8 cellular contexts compared by ENCODE assay signal in genomic region chr2:183038341-183039300, GRCh38. TPM values are rescaled to one million over a fixed set of nuclear protein-coding genes. Genes with fewer than 3 reads are reported as not detected.
DNase-seq lines count a peak whose midpoint lies in the region; ATAC-seq, FAIRE-seq and TF ChIP-seq lines count a peak whose summit lies in the region.

A gene with protein sequence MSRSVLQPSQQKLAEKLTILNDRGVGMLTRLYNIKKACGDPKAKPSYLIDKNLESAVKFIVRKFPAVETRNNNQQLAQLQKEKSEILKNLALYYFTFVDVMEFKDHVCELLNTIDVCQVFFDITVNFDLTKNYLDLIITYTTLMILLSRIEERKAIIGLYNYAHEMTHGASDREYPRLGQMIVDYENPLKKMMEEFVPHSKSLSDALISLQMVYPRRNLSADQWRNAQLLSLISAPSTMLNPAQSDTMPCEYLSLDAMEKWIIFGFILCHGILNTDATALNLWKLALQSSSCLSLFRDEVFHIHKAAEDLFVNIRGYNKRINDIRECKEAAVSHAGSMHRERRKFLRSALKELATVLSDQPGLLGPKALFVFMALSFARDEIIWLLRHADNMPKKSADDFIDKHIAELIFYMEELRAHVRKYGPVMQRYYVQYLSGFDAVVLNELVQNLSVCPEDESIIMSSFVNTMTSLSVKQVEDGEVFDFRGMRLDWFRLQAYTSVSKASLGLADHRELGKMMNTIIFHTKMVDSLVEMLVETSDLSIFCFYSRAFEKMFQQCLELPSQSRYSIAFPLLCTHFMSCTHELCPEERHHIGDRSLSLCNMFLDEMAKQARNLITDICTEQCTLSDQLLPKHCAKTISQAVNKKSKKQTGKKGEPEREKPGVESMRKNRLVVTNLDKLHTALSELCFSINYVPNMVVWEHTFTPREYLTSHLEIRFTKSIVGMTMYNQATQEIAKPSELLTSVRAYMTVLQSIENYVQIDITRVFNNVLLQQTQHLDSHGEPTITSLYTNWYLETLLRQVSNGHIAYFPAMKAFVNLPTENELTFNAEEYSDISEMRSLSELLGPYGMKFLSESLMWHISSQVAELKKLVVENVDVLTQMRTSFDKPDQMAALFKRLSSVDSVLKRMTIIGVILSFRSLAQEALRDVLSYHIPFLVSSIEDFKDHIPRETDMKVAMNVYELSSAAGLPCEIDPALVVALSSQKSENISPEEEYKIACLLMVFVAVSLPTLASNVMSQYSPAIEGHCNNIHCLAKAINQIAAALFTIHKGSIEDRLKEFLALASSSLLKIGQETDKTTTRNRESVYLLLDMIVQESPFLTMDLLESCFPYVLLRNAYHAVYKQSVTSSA (minus strand): TSS chr2:183038457. CDS start chr2:183038099, 358 bp downstream.

- in situ Hi-C loops in HepG2 (cut with HindIII; ENCODE audit: extremely low pct_ligation_motif_present, low pct_unique_long_range_greater_than_20kb): no loop called here

- H3K27ac ChIP-seq in A549: peak within 1 kb of the TSS; percentile 96 to 98
- peak within 1 kb of the TSS; percentile 95 for H3K27ac ChIP-seq in duodenal mucosa (ENCODE audit: low read depth, low read length)
- H3K27ac ChIP-seq in HepG2 (ENCODE audit: extremely low read length, insufficient read depth, low read length): peak within 1 kb of the TSS; percentile 92

- peaks cover 0 to 14% of the 10 kb centered on the region in 2 donors for H3K27me3 ChIP-seq in duodenal mucosa (ENCODE audit: control insufficient read depth in 1 of 2, insufficient read depth in 2 of 2, low read length in 2 of 2)
- peaks cover 2 to 13% of the 10 kb centered on the region in 2 experiments; a peak in 3 of 5 replicates for H3K27me3 ChIP-seq in HepG2 (ENCODE audit: control insufficient read depth in 1 of 2, insufficient read depth in 2 of 2, low read length in 2 of 2)

- H4K20me1 ChIP-seq in HepG2 (ENCODE audit: insufficient read depth, low read length): peaks cover 37% of the 10 kb centered on the region

- POLR2A ChIA-PET in A549 (lab: Yijun Ruan, JAX): no interaction called here
- POLR2A ChIA-PET in activated CD4-positive, alpha-beta memory T cell treated with anti-CD3 and anti-CD28 coated beads, Interleukin-2, amount 10 ng/mL, durations not matched to agents 7 days and 5 days (lab: Charles Lee): interaction anchor here (1.4 kb wide), 1 partner anchor 39 kb away, joined by 3 read pairs; no protein-coding TSS in a partner anchor
- POLR2A ChIA-PET in HepG2 (lab: Yijun Ruan, JAX): interaction anchor here (1.9 kb wide), 1 partner anchor 85 kb away, joined by 5 read pairs; no protein-coding TSS in a partner anchor

- ATAC-seq in A549: peak; percentile 84 to 91
- ATAC-seq in GM18520 (IDR thresholded peaks at IDR 0.05; ENCODE audit: unreplicated experiment): peak; percentile 60
- ATAC-seq in HG03066 (IDR thresholded peaks at IDR 0.05; ENCODE audit: low read depth, unreplicated experiment): peak; percentile 63
- ATAC-seq in HepG2: peak; percentile 92

- H3K27ac Mint-ChIP-seq in activated CD4-positive, alpha-beta memory T cell treated with anti-CD3 and anti-CD28 coated beads, Interleukin-2, amount 10 ng/mL, durations not matched to agents 7 days and 5 days: no peak within 1 kb of the TSS

- H3K79me2 ChIP-seq in HepG2 (ENCODE audit: insufficient read depth, low read length): peaks cover 39% of the 10 kb centered on the region

- TF ChIP-seq EP300 in A549 (IDR thresholded peaks at IDR 0.05) (no peak), HepG2 (IDR thresholded peaks at IDR 0.05; ENCODE audit: low read depth in 2 of 2, low read length in 2 of 2) (peak in 1 of 2 experiments; percentile 17; a peak in 1 of 4 replicates), HepG2 (CRISPR knock-in tag; IDR thresholded peaks at IDR 0.05; ENCODE audit: borderline replicate concordance) (no peak)

- peak within 1 kb of the TSS; percentile 97 for H3K4me2 ChIP-seq in A549
- H3K4me2 ChIP-seq in HepG2 (ENCODE audit: low read depth, low read length): peak within 1 kb of the TSS; percentile 99

- TF ChIP-seq POLR2A in A549 (IDR thresholded peaks at IDR 0.05; ENCODE audit: low read length) (no peak), HepG2 (IDR thresholded peaks at IDR 0.05; ENCODE audit: insufficient read depth in 1 of 2, low read depth in 2 of 2, low read length in 2 of 2) (no peak)

- H3K36me3 ChIP-seq in duodenal mucosa (ENCODE audit: control insufficient read depth in 1 of 2, insufficient read depth in 2 of 2, low read length in 2 of 2) (no peaks in the 10 kb centered on the region), HepG2 (replicated peaks in 1 of 2; ENCODE audit: control insufficient read depth in 1 of 2, insufficient read depth in 2 of 2, low read length in 2 of 2) (no peaks in the 10 kb centered on the region)

- H3K9me3 ChIP-seq in A549: no peaks in the 10 kb centered on the region
- no peaks in the 10 kb centered on the region for H3K9me3 ChIP-seq in duodenal mucosa (ENCODE audit: control insufficient read depth in 1 of 2, low read length in 2 of 2)
- H3K9me3 ChIP-seq in HepG2 (ENCODE audit: low read length): no peaks in the 10 kb centered on the region

- H3K36me3 Mint-ChIP-seq in activated CD4-positive, alpha-beta memory T cell treated with anti-CD3 and anti-CD28 coated beads, Interleukin-2, amount 10 ng/mL, durations not matched to agents 7 days and 5 days (ENCODE audit: low read depth): no peaks in the 10 kb centered on the region

- 8% methylated on average over 25 of the region's 68 CpGs for WGBS in A549 (ENCODE audit: missing lambda C conversion rate)
- 3% methylated on average over 21 of the region's 68 CpGs for WGBS in HepG2 (ENCODE audit: low lambda C conversion rate)

- intact Hi-C loops in HepG2 (cut with micrococcal nuclease; ENCODE audit: unreplicated experiment): loop anchor here (1.0 to 2.0 kb wide), 3 partner anchors 18 to 86 kb away; partner anchors contain the start of genes DUSP19 and NUP35

- H3K9me3 Mint-ChIP-seq in activated CD4-positive, alpha-beta memory T cell treated with anti-CD3 and anti-CD28 coated beads, Interleukin-2, amount 10 ng/mL, durations not matched to agents 7 days and 5 days: no peaks in the 10 kb centered on the region

- H3K9ac ChIP-seq in duodenal mucosa (ENCODE audit: low read depth in 1 of 2, low read length in 2 of 2): peak within 1 kb of the TSS; percentile 79 to 87
- peak within 1 kb of the TSS; percentile 92 for H3K9ac ChIP-seq in HepG2 (ENCODE audit: insufficient read depth, low read depth, low read length)

- TF ChIP-seq RAD21 in A549 (conservative IDR thresholded peaks at IDR 0.05 in 1 of 2, IDR thresholded peaks at IDR 0.05 in 1 of 2) (peak; percentile 11 to 54; a peak in 4 of 5 replicates), HepG2 (CRISPR knock-in tag; IDR thresholded peaks at IDR 0.05) (peak; percentile 88)

- H3K4me3 ChIP-seq in A549: peak within 1 kb of the TSS; percentile 92
- H3K4me3 ChIP-seq in duodenal mucosa (ENCODE audit: low read depth in 1 of 2, low read length in 2 of 2): peak within 1 kb of the TSS; percentile 84 to 85
- H3K4me3 ChIP-seq in HepG2 (replicated peaks in 1 of 3; ENCODE audit: insufficient read depth in 1 of 3, low read depth in 2 of 3, low read length in 3 of 3): peak within 1 kb of the TSS; percentile 79 to 99 (median 98)

- CTCF ChIA-PET in A549 (lab: Yijun Ruan, JAX): interaction anchor here (0.8 to 1.2 kb wide), 6 partner anchors 12 to 28 kb away, joined by 3 to 5 read pairs (median 3); no protein-coding TSS in a partner anchor
- CTCF ChIA-PET in activated CD4-positive, alpha-beta memory T cell treated with anti-CD3 and anti-CD28 coated beads, Interleukin-2, amount 10 ng/mL, durations not matched to agents 7 days and 5 days (lab: Charles Lee): interaction anchor here (1.2 to 1.6 kb wide), 2 partner anchors 13 to 38 kb away, joined by 3 to 5 read pairs; no protein-coding TSS in a partner anchor
- CTCF ChIA-PET in HepG2 (lab: Yijun Ruan, JAX; ENCODE audit: low intra/inter-chr PET ratio, low total read pairs): no interaction called here

- H2AFZ ChIP-seq in HepG2 (ENCODE audit: low read length): peak within 1 kb of the TSS; percentile 56

- H3K4me3 Mint-ChIP-seq in activated CD4-positive, alpha-beta memory T cell treated with anti-CD3 and anti-CD28 coated beads, Interleukin-2, amount 10 ng/mL, durations not matched to agents 7 days and 5 days: peak within 1 kb of the TSS; percentile 75

- FAIRE-seq in A549 (lab: Jason Lieb, UNC): no peak
- FAIRE-seq in HepG2 (lab: Jason Lieb, UNC): no peak

- peaks cover 71% of the 10 kb centered on the region for H3K27me3 Mint-ChIP-seq in activated CD4-positive, alpha-beta memory T cell treated with anti-CD3 and anti-CD28 coated beads, Interleukin-2, amount 10 ng/mL, durations not matched to agents 7 days and 5 days

- TF ChIP-seq CTCF in A549 (IDR thresholded peaks at IDR 0.05): peak; percentile 74
- peak; percentile 79 for TF ChIP-seq CTCF in HepG2 (CRISPR knock-in tag; IDR thresholded peaks at IDR 0.05)

- BruUV-seq in HepG2 (replicated peaks; lab: Mats Ljungman, UMichigan): no TSS peak

- peaks cover 27% of the 10 kb centered on the region for H3K4me1 Mint-ChIP-seq in activated CD4-positive, alpha-beta memory T cell treated with anti-CD3 and anti-CD28 coated beads, Interleukin-2, amount 10 ng/mL, durations not matched to agents 7 days and 5 days

- H3K4me1 ChIP-seq in A549 (peaks cover 33% of the 10 kb centered on the region), duodenal mucosa (ENCODE audit: control insufficient read depth in 1 of 2, insufficient read depth in 2 of 2, low read length in 2 of 2) (peaks cover 16 to 23% of the 10 kb centered on the region in 2 donors), HepG2 (ENCODE audit: insufficient read depth, low read length) (peaks cover 38% of the 10 kb centered on the region)

- peak; percentile 62 to 89 for DNase-seq in A549 (ENCODE audit: low read depth in 1 of 2, low spot score in 1 of 2)
- DNase-seq in NCI-H460 (ENCODE audit: extremely low read depth, low read depth): peak; percentile 88
- DNase-seq in activated CD4-positive, alpha-beta memory T cell treated with anti-CD3 and anti-CD28 coated beads, Interleukin-2, amount 10 ng/mL, durations not matched to agents 7 days and 5 days: peak; percentile 85
- peak; percentile 76 for DNase-seq in HepG2 (ENCODE audit: low spot score)
- peak; percentile 77 for DNase-seq in stimulated activated CD4-positive, alpha-beta T cell treated with anti-CD3 and anti-CD28 coated beads, Interleukin-2, amount 100 ng/mL, for 4 hours (ENCODE audit: low read depth)

RNA-seq across cellular contexts. Expression of the gene that starts here (rescaled TPM):
- 194 and 201 TPM in 2 replicates for polyA plus RNA-seq in A549 (2011; rRNA removed)
- 63.8 and 70.9 TPM in 2 replicates for polyA plus RNA-seq in A549 (2012; cell fraction: cytosol; rRNA removed)
- 26.5 and 28.7 TPM in 2 replicates for polyA plus RNA-seq in A549 (2012; cell fraction: nucleus; rRNA removed)
- polyA plus RNA-seq in A549 (2017; fragmentation: RNase III; extraction: RNeasy Plus Mini Kit Qiagen cat#74134 plus additional on column Dnase treatment): 89.4 to 106 TPM (median 98.8 TPM) in 3 replicates
- polyA minus RNA-seq in A549 (2011; rRNA and poly(A)+ RNA removed): 71.5 and 81.4 TPM in 2 replicates
- total RNA-seq in NCI-H460 (2014; rRNA removed; shearing (Covaris generic)): 164 and 201 TPM in 2 replicates
- polyA plus RNA-seq in NCI-H460 (2014; cell fraction: nucleus; rRNA removed): 67.4 and 133 TPM in 2 replicates
- total RNA-seq in activated CD4-positive, alpha-beta memory T cell treated with anti-CD3 and anti-CD28 coated beads, Interleukin-2, amount 10 ng/mL, durations not matched to agents 7 days and 5 days: 1 to 10 TPM; 4.1 to 4.3 TPM
- 96.3 and 160 TPM in 2 replicates for total RNA-seq in HepG2 (2016; rRNA removed; fragmentation: Illumina TruSeq; extraction: Trizol)
- 20.2 and 23.9 TPM in 2 replicates for total RNA-seq in HepG2 (2016; cell fraction: cytosol; rRNA removed; fragmentation: Illumina TruSeq; extraction: Trizol; ENCODE audit: low read depth)
- total RNA-seq in HepG2 (2016; cell fraction: insoluble cytoplasmic fraction; rRNA removed; fragmentation: Illumina TruSeq; extraction: Trizol): 89.4 and 158 TPM in 2 replicates
- 91.7 and 92.2 TPM in 2 replicates for total RNA-seq in HepG2 (2016; cell fraction: membrane; rRNA removed; fragmentation: Illumina TruSeq; extraction: Trizol)
- total RNA-seq in HepG2 (2016; cell fraction: nucleus; rRNA removed; fragmentation: Illumina TruSeq; extraction: Trizol): 100 and 105 TPM in 2 replicates
- polyA plus RNA-seq in HepG2 (2011; rRNA removed): 59.0 and 72.1 TPM in 2 replicates
- polyA plus RNA-seq in HepG2 (2011; cell fraction: cytosol; rRNA removed): 49.9 and 69.1 TPM in 2 replicates
- polyA plus RNA-seq in HepG2 (2011; cell fraction: nucleus; rRNA removed): 30.3 and 33.5 TPM in 2 replicates
- polyA plus RNA-seq in HepG2 (2012): 70.3 and 73.4 TPM in 2 replicates
- polyA plus RNA-seq in HepG2 (2016; cell fraction: cytosol; fragmentation: Illumina TruSeq; extraction: Trizol; ENCODE audit: low read depth): 8.8 and 9.0 TPM in 2 replicates
- polyA plus RNA-seq in HepG2 (2016; cell fraction: insoluble cytoplasmic fraction; fragmentation: Illumina TruSeq; extraction: Trizol; ENCODE audit: low read depth): 118 and 121 TPM in 2 replicates
- 34.3 and 37.5 TPM in 2 replicates for polyA plus RNA-seq in HepG2 (2016; cell fraction: membrane; fragmentation: Illumina TruSeq; extraction: Trizol; ENCODE audit: low read depth)
- polyA plus RNA-seq in HepG2 (2016; cell fraction: nucleus; fragmentation: Illumina TruSeq; extraction: Trizol; ENCODE audit: insufficient read depth, low read depth): 82.2 and 99.4 TPM in 2 replicates
- polyA minus RNA-seq in HepG2 (2011; rRNA and poly(A)+ RNA removed; ENCODE audit: low replicate concordance): 34.6 and 53.5 TPM in 2 replicates
- polyA minus RNA-seq in HepG2 (2011; cell fraction: cytosol; rRNA and poly(A)+ RNA removed): 60.0 and 71.9 TPM in 2 replicates
- 145 and 163 TPM in 2 replicates for polyA minus RNA-seq in HepG2 (2011; cell fraction: nucleus; rRNA and poly(A)+ RNA removed)

Comparison
In these comparisons a context has a peak if more than half of its experiments do, and no peak if none do; other contexts are left out.
1. Peak in every context shown above with its lines: DNase-seq, ATAC-seq, H3K4me3 ChIP-seq and H3K27ac ChIP-seq.
2. RNA of the gene that starts here (total RNA-seq): 164 to 201 TPM in NCI-H460 and 20.2 to 160 TPM in HepG2; 4.1 to 4.3 TPM in activated CD4-positive, alpha-beta memory T cell treated with anti-CD3 and anti-CD28 coated beads, Interleukin-2, amount 10 ng/mL, durations not matched to agents 7 days and 5 days; every median in the first group is over 4 times any median in the second.